Comparison of ENCODE assay signal across 9 cellular contexts in the genomic region with DNA sequence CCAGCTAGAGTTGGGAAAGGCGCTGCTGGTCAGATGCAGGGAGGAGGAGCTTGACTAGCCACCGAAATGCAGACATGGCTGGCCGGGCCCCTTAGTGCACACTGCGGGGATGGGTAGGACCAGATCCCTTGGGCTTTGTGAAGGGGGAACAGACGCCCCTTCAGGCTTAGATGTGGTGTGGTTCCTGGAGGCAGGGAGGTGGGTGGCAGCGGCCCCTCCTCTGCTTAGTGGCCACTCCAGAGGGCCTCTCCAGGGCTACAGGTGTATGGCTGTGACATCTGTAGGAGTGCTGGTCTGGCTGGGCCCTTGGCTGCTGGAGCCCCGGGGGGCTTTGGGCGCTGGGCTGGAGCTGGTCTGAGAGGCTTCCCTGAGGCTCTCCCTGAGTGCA. TPM values are rescaled to one million over a fixed set of nuclear protein-coding genes. Genes with fewer than 3 reads are reported as not detected.
DNase-seq lines count a peak whose midpoint lies in the region; ATAC-seq and TF ChIP-seq lines count a peak whose summit lies in the region.
"Had no signal": no experiment of that assay in that cellular context is flagged by ENCODE, and none has a peak within 500 bp of the region (broad histone marks: within the 10 kb centered on the region; RNA-seq: fewer than 3 reads in every experiment).

No MANE protein-coding gene starts in this region.

- H3F3A ChIP-seq in GM23338 (replicated peaks; ENCODE audit: low read depth), result peaks cover 48% of the 10 kb centered on the region

- peak overlapping the region; percentile 14 to 99 (median 80); a peak in 18 of 20 replicates for H3K4me3 ChIP-seq in BLaER1 treated with 17β-estradiol and CSF1 and Interleukin-3, amounts not matched to agents 10 nM and 100 nM
- H3K4me3 ChIP-seq in GM23338 (no peak overlapping the region), mesodermal cell (ENCODE audit: extremely low read depth, insufficient read depth, low read length, poor library complexity, severe bottlenecking) (no peak overlapping the region)
- H3K4me3 ChIP-seq: ascending aorta had no signal

- H3K36me3 ChIP-seq in BLaER1 treated with 17β-estradiol and CSF1 and Interleukin-3, amounts not matched to agents 10 nM and 100 nM, result peaks cover 63 to 100% (median 92%) of the 10 kb centered on the region in 11 experiments
- H3K36me3 ChIP-seq in GM23338 (ENCODE audit: insufficient read depth) (peaks cover 32% of the 10 kb centered on the region), mesodermal cell (ENCODE audit: control insufficient read depth, insufficient read depth, low read length) (peaks cover 75% of the 10 kb centered on the region)

- H3K27me3 Mint-ChIP-seq in GM23338 (ENCODE audit: insufficient read depth, low read depth, poor library complexity) (peaks cover 19% of the 10 kb centered on the region), activated B cell treated with CpG ODN at 0.5 μM for 24 hours (no peaks in the 10 kb centered on the region)

- peak overlapping the region; percentile 51 to 100 (median 99); a peak in 21 of 22 replicates for H3K27ac ChIP-seq in BLaER1 treated with 17β-estradiol and CSF1 and Interleukin-3, amounts not matched to agents 10 nM and 100 nM
- H3K27ac ChIP-seq in GM23338 (ENCODE audit: low read depth) (peak overlapping the region; percentile 84), mesodermal cell (ENCODE audit: low read depth, low read length, severe bottlenecking) (peak overlapping the region; percentile 10)
- H3K27ac ChIP-seq: ascending aorta had no signal

- CTCF ChIA-PET in activated B cell treated with CpG ODN at 0.5 μM for 24 hours (lab: Charles Lee), result interaction anchor here (1.0 to 4.0 kb wide), 11 partner anchors 13 to 115 kb away, joined by 3 to 32 read pairs (median 7); a partner anchor contains a TSS

- 0 out of 2 replicates have a peak, but pooled peaks cover 6% of the 10 kb centered on the region for H3K79me2 ChIP-seq in GM23338 (replicated peaks; ENCODE audit: insufficient read depth)

- H3K4me1 Mint-ChIP-seq in GM23338 (peaks cover 34% of the 10 kb centered on the region), activated B cell treated with CpG ODN at 0.5 μM for 24 hours (peaks cover 76% of the 10 kb centered on the region)

- peaks cover 47 to 87% (median 76%) of the 10 kb centered on the region in 10 experiments for H3K4me1 ChIP-seq in BLaER1 treated with 17β-estradiol and CSF1 and Interleukin-3, amounts not matched to agents 10 nM and 100 nM
- H3K4me1 ChIP-seq in GM23338 (ENCODE audit: insufficient read depth) (peaks cover 29% of the 10 kb centered on the region), mesodermal cell (ENCODE audit: control insufficient read depth, insufficient read depth, low read length, poor library complexity, severe bottlenecking) (peaks cover 28% of the 10 kb centered on the region)

- DNase-seq in GM23338 (ENCODE audit: low spot score), result peak; percentile 37
- DNase-seq in activated B cell treated with CpG ODN at 0.5 μM for 24 hours, result no peak
- DNase-seq in NCI-H524 treated with DMSO at 0.1 percent for 48 hours (lab: John Stamatoyannopoulos, UW), result no peak
- no peak for DNase-seq in inferior parietal cortex (ENCODE audit: extremely low spot score)
- no peak for DNase-seq in SHP77 (lab: John Stamatoyannopoulos, UW)

- peak overlapping the region; percentile 92 to 100 (median 98) for H3K4me2 ChIP-seq in BLaER1 treated with 17β-estradiol and CSF1 and Interleukin-3, amounts not matched to agents 10 nM and 100 nM
- H3K4me2 ChIP-seq in GM23338, result no peak overlapping the region

- H3K9me3 Mint-ChIP-seq in GM23338, result no peaks in the 10 kb centered on the region
- no peaks in the 10 kb centered on the region for H3K9me3 Mint-ChIP-seq in activated B cell treated with CpG ODN at 0.5 μM for 24 hours

- no peak overlapping the region for H3K4me3 Mint-ChIP-seq in GM23338
- H3K4me3 Mint-ChIP-seq in activated B cell treated with CpG ODN at 0.5 μM for 24 hours, result no peak overlapping the region

- H3K27me3 ChIP-seq in BLaER1 treated with 17β-estradiol and CSF1 and Interleukin-3, amounts not matched to agents 10 nM and 100 nM, result no peaks in the 10 kb centered on the region
- H3K27me3 ChIP-seq in GM23338 (ENCODE audit: insufficient read depth), result no peaks in the 10 kb centered on the region
- H3K27me3 ChIP-seq: ascending aorta had no signal

- TF ChIP-seq CTCF in GM23338 (conservative IDR thresholded peaks at IDR 0.05; ENCODE audit: low read depth in 2 of 2) (no peak), activated B cell treated with CpG ODN at 0.5 μM for 24 hours (IDR thresholded peaks at IDR 0.05) (no peak)

- intact Hi-C loops in activated B cell treated with CpG ODN at 0.5 μM for 24 hours (cut with micrococcal nuclease), result loop anchor here (1.0 kb wide), 5 partner anchors 14 to 148 kb away; a partner anchor contains a TSS

- H3K9me3 ChIP-seq in BLaER1 treated with 17β-estradiol and CSF1 and Interleukin-3, amounts not matched to agents 10 nM and 100 nM (replicated peaks in 1 of 11), result no peaks in the 10 kb centered on the region
- no peaks in the 10 kb centered on the region for H3K9me3 ChIP-seq in mesodermal cell (ENCODE audit: control insufficient read depth, low read length)
- H3K9me3 ChIP-seq: ascending aorta had no signal

- POLR2A ChIA-PET in activated B cell treated with CpG ODN at 0.5 μM for 24 hours (lab: Charles Lee), result interaction anchor here (0.5 to 13.0 kb wide), 10 partner anchors 10 to 149 kb away, joined by 3 to 195 read pairs (median 4); a partner anchor contains a TSS

- peaks cover 6 to 54% (median 25%) of the 10 kb centered on the region in 11 experiments; a peak in 20 of 22 replicates for H4K20me1 ChIP-seq in BLaER1 treated with 17β-estradiol and CSF1 and Interleukin-3, amounts not matched to agents 10 nM and 100 nM
- H4K20me1 ChIP-seq in GM23338 (replicated peaks; ENCODE audit: insufficient read depth), result peaks cover 24% of the 10 kb centered on the region

- peak overlapping the region; percentile 70 to 100 (median 97) for H3K9ac ChIP-seq in BLaER1 treated with 17β-estradiol and CSF1 and Interleukin-3, amounts not matched to agents 10 nM and 100 nM

- no peak overlapping the region for H2AFZ ChIP-seq in GM23338

- no peaks in the 10 kb centered on the region for H3K9me2 ChIP-seq in GM23338 (ENCODE audit: insufficient read depth)

- H3K27ac Mint-ChIP-seq in GM23338, result peak overlapping the region; percentile 15; the same call in 1 of the 2 replicates
- H3K27ac Mint-ChIP-seq in activated B cell treated with CpG ODN at 0.5 μM for 24 hours, result peak overlapping the region; percentile 65

- 86 to 89% methylated on average over 6 to 7 of the region's 8 CpGs for WGBS in mesodermal cell (ENCODE audit: insufficient coverage in 2 of 2), 2 experiments

- peaks cover 52% of the 10 kb centered on the region for H3K36me3 Mint-ChIP-seq in GM23338 (ENCODE audit: low read depth)
- H3K36me3 Mint-ChIP-seq in activated B cell treated with CpG ODN at 0.5 μM for 24 hours (ENCODE audit: low read depth), result peaks cover 62% of the 10 kb centered on the region

- ATAC-seq in GM23338, result peak; percentile 2
- no peak for ATAC-seq in activated B cell treated with CpG ODN at 0.5 μM for 24 hours (ENCODE audit: low read depth)
- no peak for ATAC-seq in GM21529 (IDR thresholded peaks at IDR 0.05; ENCODE audit: unreplicated experiment)

TF ChIP-seq in GM23338, 12 proteins besides CTCF, POLR2A, EP300 and RAD21 (continues in another document):
- TF ChIP-seq EZH2phosphoT487 (IDR thresholded peaks at IDR 0.05; ENCODE audit: unreplicated experiment) (no peak), JUNB (IDR thresholded peaks at IDR 0.05; ENCODE audit: unreplicated experiment) (no peak)

RNA-seq across cellular contexts. Expression of a gene that starts 5.9 kb away (rescaled TPM):
- 24.5 and 30.9 TPM in 2 replicates for total RNA-seq in GM23338 (2014; rRNA removed; shearing (Covaris generic))
- polyA plus RNA-seq in GM23338 (2016; fragmentation: Nextera tagmentation; extraction: Ambion mirVana), result 19.1 and 19.7 TPM in 2 replicates
- 70.7 and 75.2 TPM in 2 replicates for total RNA-seq in activated B cell treated with CpG ODN at 0.5 μM for 24 hours
- 43.3 TPM for polyA plus RNA-seq in mesodermal cell (2013, experiment 1 of 2)
- polyA plus RNA-seq in mesodermal cell (2013, experiment 2 of 2), result 36.5 TPM

RNA-seq across cellular contexts. Expression of a gene that starts 14.4 kb away (rescaled TPM):
- 32.7 and 33.7 TPM in 2 replicates for total RNA-seq in GM23338 (2014; rRNA removed; shearing (Covaris generic))
- polyA plus RNA-seq in GM23338 (2016; fragmentation: Nextera tagmentation; extraction: Ambion mirVana), result 30.3 and 35.3 TPM in 2 replicates
- 39.5 and 43.2 TPM in 2 replicates for total RNA-seq in activated B cell treated with CpG ODN at 0.5 μM for 24 hours
- polyA plus RNA-seq in mesodermal cell (2013, experiment 1 of 2), result 27.3 TPM
- 23.9 TPM for polyA plus RNA-seq in mesodermal cell (2013, experiment 2 of 2)

RNA-seq across cellular contexts. Expression of a gene that starts 14.7 kb away (rescaled TPM):
- 39.3 and 47.2 TPM in 2 replicates for total RNA-seq in GM23338 (2014; rRNA removed; shearing (Covaris generic))
- polyA plus RNA-seq in GM23338 (2016; fragmentation: Nextera tagmentation; extraction: Ambion mirVana), result 18.1 and 20.1 TPM in 2 replicates
- 21.1 and 22.2 TPM in 2 replicates for total RNA-seq in activated B cell treated with CpG ODN at 0.5 μM for 24 hours
- 23.0 TPM for polyA plus RNA-seq in mesodermal cell (2013, experiment 1 of 2)
- 20.1 TPM for polyA plus RNA-seq in mesodermal cell (2013, experiment 2 of 2)

RNA-seq across cellular contexts. Expression of a gene that starts 40.5 kb away (rescaled TPM):
- total RNA-seq in GM23338 (2014; rRNA removed; shearing (Covaris generic)), result 20.2 and 21.5 TPM in 2 replicates
- polyA plus RNA-seq in GM23338 (2016; fragmentation: Nextera tagmentation; extraction: Ambion mirVana), result 5.3 and 5.9 TPM in 2 replicates
- 7.7 and 8.0 TPM in 2 replicates for total RNA-seq in activated B cell treated with CpG ODN at 0.5 μM for 24 hours
- 6.5 TPM for polyA plus RNA-seq in mesodermal cell (2013, experiment 1 of 2)
- polyA plus RNA-seq in mesodermal cell (2013, experiment 2 of 2), result 5.0 TPM

Comparison
In these comparisons a context has a peak if more than half of its experiments do, and no peak if none do; other contexts are left out.
1. H3K27ac ChIP-seq: peak in every context shown above with its lines; median percentile 99 in BLaER1 treated with 17β-estradiol and CSF1 and Interleukin-3, amounts not matched to agents 10 nM and 100 nM; 84 in GM23338; 10 in mesodermal cell.
2. H3K4me3 ChIP-seq: peak in BLaER1 treated with 17β-estradiol and CSF1 and Interleukin-3, amounts not matched to agents 10 nM and 100 nM (10 of 10); none in GM23338 (single experiment) and mesodermal cell (single experiment).